Comparison of ENCODE assay signal across 27 cellular contexts in the genomic region with DNA sequence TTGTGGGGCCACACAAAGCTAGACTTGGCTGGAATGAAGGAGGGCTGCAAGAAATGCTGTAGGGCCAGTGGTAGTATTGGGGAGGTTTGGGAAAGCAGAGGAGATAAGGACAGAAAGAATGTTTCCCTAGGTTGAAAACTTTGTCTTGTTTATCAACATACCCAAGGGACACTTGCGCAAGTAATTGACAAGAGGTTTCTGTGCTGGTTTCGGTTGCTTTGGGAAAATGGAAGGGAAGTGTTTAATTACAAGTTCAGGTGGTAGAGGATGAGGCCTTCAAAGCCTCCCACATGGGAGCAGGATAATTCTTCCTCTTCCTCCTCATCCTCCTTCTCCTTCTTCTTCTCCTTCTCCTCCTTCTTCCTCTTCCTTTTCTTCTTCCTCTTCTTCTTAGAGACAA.
"Had no signal": no experiment of that assay in that cellular context is flagged by ENCODE, and none has a peak within 500 bp of the region (broad histone marks: within the 10 kb centered on the region; RNA-seq: fewer than 3 reads in every experiment).

No MANE protein-coding gene starts in this region.

- ATAC-seq: foreskin keratinocyte; gastroesophageal sphincter; heart left ventricle; left ventricle myocardium superior; lower lobe of right lung; naive thymus-derived CD8-positive, alpha-beta T cell; right lobe of liver; stimulated activated naive B cell treated with anti-CD40 and anti-IgM and Interleukin-4, amounts not matched to agents 10 μg/mL and 1 μg/mL and 100 μg/mL, for 72 hours had no signal

- H3K4me1 ChIP-seq: colonic mucosa, parathyroid adenoma had no signal

- H3K27me3 ChIP-seq: colonic mucosa, esophagus muscularis mucosa, foreskin keratinocyte, gastroesophageal sphincter, heart left ventricle, neutrophil, right lobe of liver, tibial nerve, vagina had no signal

- H3K27ac Mint-ChIP-seq: dendritic cell treated with granulocyte-macrophage colony-stimulating factor and Interleukin-4, amounts not matched to agents 40 ng/mL and 50 ng/mL, for 4 days; naive thymus-derived CD8-positive, alpha-beta T cell; nephron progenitor cell; progenitor cell of endocrine pancreas; stimulated activated naive B cell treated with anti-CD40 and anti-IgM and Interleukin-4, amounts not matched to agents 10 μg/mL and 1 μg/mL and 100 μg/mL, for 72 hours; stimulated activated naive CD8-positive, alpha-beta T cell treated with anti-CD3 and anti-CD28 coated beads, Interleukin-15, Interleukin-2, amounts not matched to agents 100 ng/mL and 50 ng/mL, for 24 hours had no signal

- H3K4me3 Mint-ChIP-seq: dendritic cell treated with granulocyte-macrophage colony-stimulating factor and Interleukin-4, amounts not matched to agents 40 ng/mL and 50 ng/mL, for 4 days; naive thymus-derived CD8-positive, alpha-beta T cell; nephron progenitor cell; stimulated activated naive B cell treated with anti-CD40 and anti-IgM and Interleukin-4, amounts not matched to agents 10 μg/mL and 1 μg/mL and 100 μg/mL, for 72 hours; stimulated activated naive CD8-positive, alpha-beta T cell treated with anti-CD3 and anti-CD28 coated beads, Interleukin-15, Interleukin-2, amounts not matched to agents 100 ng/mL and 50 ng/mL, for 24 hours had no signal

- H3K9ac ChIP-seq: parathyroid adenoma had no signal

- FAIRE-seq: endothelial cell of umbilical vein, islet of Langerhans, small intestine had no signal

- H3K36me3 ChIP-seq: colonic mucosa, esophagus muscularis mucosa, gastroesophageal sphincter, lower lobe of right lung, neutrophil, right lobe of liver, thoracic aorta, tibial nerve, vagina had no signal

- H3K27ac ChIP-seq: colonic mucosa, esophagus muscularis mucosa, foreskin keratinocyte, gastroesophageal sphincter, heart left ventricle, lower lobe of right lung, neutrophil, parathyroid adenoma, right lobe of liver, thoracic aorta, tibial nerve, vagina had no signal

- H3K4me3 ChIP-seq: colonic mucosa, esophagus muscularis mucosa, gastroesophageal sphincter, heart left ventricle, lower lobe of right lung, right lobe of liver, thoracic aorta, tibial nerve, vagina had no signal

- H3K36me3 Mint-ChIP-seq: naive thymus-derived CD8-positive, alpha-beta T cell; stimulated activated naive B cell treated with anti-CD40 and anti-IgM and Interleukin-4, amounts not matched to agents 10 μg/mL and 1 μg/mL and 100 μg/mL, for 72 hours had no signal

- H3K9me3 ChIP-seq: colonic mucosa, esophagus muscularis mucosa, gastroesophageal sphincter, heart left ventricle, lower lobe of right lung, neutrophil, right lobe of liver, thoracic aorta, tibial nerve, vagina had no signal

- H3K79me2 ChIP-seq: parathyroid adenoma had no signal

- H3K9me3 Mint-ChIP-seq: dendritic cell treated with granulocyte-macrophage colony-stimulating factor and Interleukin-4, amounts not matched to agents 40 ng/mL and 50 ng/mL, for 4 days; naive thymus-derived CD8-positive, alpha-beta T cell; nephron progenitor cell; stimulated activated naive CD8-positive, alpha-beta T cell treated with anti-CD3 and anti-CD28 coated beads, Interleukin-15, Interleukin-2, amounts not matched to agents 100 ng/mL and 50 ng/mL, for 24 hours had no signal

- H2AFZ ChIP-seq: parathyroid adenoma had no signal

- DNase-seq: colonic mucosa; effector memory CD4-positive, alpha-beta T cell; foreskin keratinocyte; heart left ventricle; hippocampal formation; kidney glomerular epithelial cell; left ventricle myocardium superior; lower lobe of right lung; naive thymus-derived CD8-positive, alpha-beta T cell; nephron progenitor cell; right lobe of liver; small intestine; stimulated activated CD4-positive, alpha-beta T cell treated with anti-CD3 and anti-CD28 coated beads, Interleukin-15, amount 100 ng/mL, for 24 hours; stimulated activated CD4-positive, alpha-beta T cell treated with anti-CD3 and anti-CD28 coated beads, Interleukin-2, amount 100 ng/mL, for 48 hours; stimulated activated naive B cell treated with anti-CD40 and anti-IgM and Interleukin-4, amounts not matched to agents 10 μg/mL and 1 μg/mL and 100 μg/mL, for 72 hours had no signal
